In the genomic region with DNA sequence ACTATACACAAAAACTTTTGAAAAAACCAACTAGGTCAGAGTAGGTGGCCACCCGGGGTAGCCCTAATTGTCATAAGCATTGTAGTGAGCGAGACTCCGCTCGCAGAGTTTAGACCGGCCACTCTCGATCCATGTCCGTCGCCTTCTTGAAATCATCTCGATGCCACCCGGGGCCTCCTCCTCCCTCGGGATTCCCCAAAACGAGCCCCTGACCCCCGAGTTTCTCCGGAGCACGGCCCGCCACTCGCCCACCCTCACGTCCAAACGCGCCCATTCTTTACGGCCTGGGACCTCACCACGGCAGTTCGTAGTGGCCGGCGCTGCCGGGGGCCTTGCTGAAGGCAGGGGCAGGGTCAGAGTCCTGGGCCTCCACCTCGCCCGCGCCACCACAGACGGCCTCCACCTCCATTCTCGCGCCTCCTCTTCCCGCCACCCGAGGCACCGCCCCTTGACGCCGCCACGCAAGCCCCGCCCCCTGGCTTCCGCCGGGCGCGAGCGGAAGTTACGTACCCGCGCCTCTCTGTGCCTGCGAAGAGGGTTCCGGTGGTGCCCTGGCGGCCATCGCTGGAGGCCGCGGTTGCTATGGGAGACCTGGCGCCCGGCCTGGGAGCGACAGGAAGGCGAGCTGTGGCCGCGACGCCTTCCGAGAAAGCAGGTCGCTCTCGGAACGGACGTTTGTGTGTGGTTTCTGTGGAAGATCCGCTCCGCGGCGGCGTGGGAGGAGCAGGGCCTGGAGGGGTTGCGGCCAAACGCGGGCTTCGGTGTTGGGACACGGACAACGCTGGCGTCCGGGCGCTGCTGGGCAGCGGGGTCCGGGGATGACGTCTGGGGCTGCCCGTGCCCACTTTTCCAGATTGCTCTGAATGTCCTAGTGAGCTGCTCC, we compare ENCODE assay signal across 8 cellular contexts. TPM values are rescaled to one million over a fixed set of nuclear protein-coding genes. Genes with fewer than 3 reads are reported as not detected.
DNase-seq lines count a peak whose midpoint lies in the region; ATAC-seq, FAIRE-seq and TF ChIP-seq lines count a peak whose summit lies in the region.

A gene (minus strand): TSS at position 425 of the 883 bp plus-strand sequence. CDS start 16 bp downstream, at position 409.

- peaks cover 26% of the 10 kb centered on the region for H3K4me1 Mint-ChIP-seq in T-helper 1 cell treated with Interleukin-12 subunit alpha and Interleukin-12 subunit beta and Interleukin-4 antibody, amounts not matched to agents 30 μg/mL and 1 μg/mL, for 36 hours (ENCODE audit: low read depth)

- peak within 1 kb of the TSS; percentile 96 for H3K4me3 Mint-ChIP-seq in T-helper 1 cell treated with Interleukin-12 subunit alpha and Interleukin-12 subunit beta and Interleukin-4 antibody, amounts not matched to agents 30 μg/mL and 1 μg/mL, for 36 hours

- DNase-seq in GM12892 (ENCODE audit: insufficient read length): peak; percentile 95
- peak; percentile 92 for DNase-seq in NCI-H146 treated with DMSO at 0.1 percent for 48 hours (lab: John Stamatoyannopoulos, UW; ENCODE audit: unreplicated experiment)
- DNase-seq in amygdala (lab: John Stamatoyannopoulos, UW): peak; percentile 80 to 99 (median 94)
- DNase-seq in left ventricle myocardium superior: peak; percentile 99
- peak; percentile 98 to 99 for DNase-seq in psoas muscle
- peak; percentile 98 for DNase-seq in urothelium cell line (ENCODE audit: low spot score)

- peak within 1 kb of the TSS; percentile 91 for H3K27ac Mint-ChIP-seq in T-helper 1 cell treated with Interleukin-12 subunit alpha and Interleukin-12 subunit beta and Interleukin-4 antibody, amounts not matched to agents 30 μg/mL and 1 μg/mL, for 36 hours

- H3K4me3 ChIP-seq in psoas muscle: peak within 1 kb of the TSS; percentile 89

- no peaks in the 10 kb centered on the region for H3K27me3 ChIP-seq in psoas muscle (ENCODE audit: insufficient read depth in 3 of 3, low read length in 2 of 3)

- peaks cover 17% of the 10 kb centered on the region for H3K4me1 ChIP-seq in psoas muscle

- intact Hi-C loops in left ventricle myocardium superior (cut with micrococcal nuclease): no loop called here
- intact Hi-C loops in psoas muscle (cut with DNase I): loop anchor here in 1 of 2 donors (5.0 kb wide), 1 partner anchor 47 kb away; no protein-coding TSS in a partner anchor

- peaks cover 4 to 27% of the 10 kb centered on the region in 2 donors for H3K36me3 ChIP-seq in psoas muscle (ENCODE audit: insufficient read depth in 1 of 2, low read depth in 1 of 2)

- H3K27me3 Mint-ChIP-seq in T-helper 1 cell treated with Interleukin-12 subunit alpha and Interleukin-12 subunit beta and Interleukin-4 antibody, amounts not matched to agents 30 μg/mL and 1 μg/mL, for 36 hours (ENCODE audit: low read depth): no peaks in the 10 kb centered on the region

- no peaks in the 10 kb centered on the region for H3K9me3 Mint-ChIP-seq in T-helper 1 cell treated with Interleukin-12 subunit alpha and Interleukin-12 subunit beta and Interleukin-4 antibody, amounts not matched to agents 30 μg/mL and 1 μg/mL, for 36 hours

- no peaks in the 10 kb centered on the region for H3K9me3 ChIP-seq in psoas muscle

- WGBS in psoas muscle, 3 donors: 0% methylated on average over 76 to 83 of the region's 83 CpGs

- FAIRE-seq in GM12892 (lab: Jason Lieb, UNC) (peak; percentile 96), urothelium cell line (lab: Jason Lieb, UNC) (peak; percentile 89)

- H3K27ac ChIP-seq in psoas muscle: peak within 1 kb of the TSS; percentile 88

- peaks cover 21% of the 10 kb centered on the region for H3K36me3 Mint-ChIP-seq in T-helper 1 cell treated with Interleukin-12 subunit alpha and Interleukin-12 subunit beta and Interleukin-4 antibody, amounts not matched to agents 30 μg/mL and 1 μg/mL, for 36 hours (ENCODE audit: low read depth)

- peak; percentile 85 for TF ChIP-seq POLR2A in GM12892 (IDR thresholded peaks at IDR 0.05; ENCODE audit: low read depth, low read length)

- peak; percentile 87 for ATAC-seq in HG02852 (IDR thresholded peaks at IDR 0.05; ENCODE audit: unreplicated experiment)
- peak; percentile 100 for ATAC-seq in left ventricle myocardium superior
- ATAC-seq in psoas muscle: peak; percentile 100

- peak; percentile 30 for TF ChIP-seq CTCF in psoas muscle (IDR thresholded peaks at IDR 0.05)

RNA-seq across cellular contexts. Expression of the gene that starts here (rescaled TPM):
- 64.7 TPM for polyA plus RNA-seq in GM12892 (2012; ENCODE audit: missing spikeins)
- total RNA-seq in left ventricle myocardium superior (10.5 TPM), psoas muscle (10 to 100 TPM; 13.7 to 19.8 (median 18.1) TPM)
- polyA plus RNA-seq in psoas muscle: 10 to 100 TPM; 20.7 to 25.8 (median 24.1) TPM

Comparison
In these comparisons a context has a peak if more than half of its experiments do, and no peak if none do; other contexts are left out.
1. Peak in every context shown above with its lines: DNase-seq, ATAC-seq, H3K4me3 ChIP-seq and H3K27ac ChIP-seq.